ENCODE assay signal across 1 cellular context in genomic region chr3:150344079-150344478, GRCh38.
TF ChIP-seq lines count a peak whose summit lies in the region.

No MANE protein-coding gene starts in this region.

TF ChIP-seq in GM23338, 12 proteins besides CTCF, POLR2A, EP300 and RAD21 (continued from another document):
- TF ChIP-seq ZNF462 (CRISPR knock-in tag; IDR thresholded peaks at IDR 0.05) (no peak), POLR2AphosphoS5 (IDR thresholded peaks at IDR 0.05; ENCODE audit: low read depth) (no peak), EZH2 (IDR thresholded peaks at IDR 0.05; ENCODE audit: low read depth, unreplicated experiment) (no peak), JUNB (IDR thresholded peaks at IDR 0.05; ENCODE audit: unreplicated experiment) (no peak), CREB1 (CRISPR knock-in tag; IDR thresholded peaks at IDR 0.05; ENCODE audit: low read depth) (no peak), EZH2phosphoT487 (IDR thresholded peaks at IDR 0.05; ENCODE audit: unreplicated experiment) (no peak), ZNF331 (CRISPR knock-in tag; IDR thresholded peaks at IDR 0.05; ENCODE audit: low read depth) (no peak)
